ENCODE assay signal across 19 cellular contexts in the genomic region with DNA sequence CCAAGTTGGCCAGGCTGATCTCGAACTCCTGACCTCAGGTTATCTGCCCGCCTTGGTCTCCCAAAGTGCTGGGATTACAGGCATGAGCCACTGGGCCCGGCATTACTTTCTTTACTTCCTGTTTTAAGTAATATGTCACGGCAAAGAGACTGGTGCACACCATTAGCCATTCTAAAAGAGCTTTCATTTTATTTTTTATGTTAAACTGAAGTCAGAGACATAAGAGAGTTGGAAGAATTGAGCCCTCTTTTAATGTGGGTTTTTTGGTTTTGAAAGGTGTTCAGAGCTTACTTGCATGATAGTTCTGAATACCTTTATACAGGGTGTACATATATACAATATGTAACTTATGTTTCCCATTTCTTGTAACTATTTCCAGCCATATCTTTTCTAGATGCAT.
"Had no signal": no experiment of that assay in that cellular context is flagged by ENCODE, and none has a peak within 500 bp of the region (broad histone marks: within the 10 kb centered on the region; RNA-seq: fewer than 3 reads in every experiment).

No MANE protein-coding gene starts in this region.

- H3K27me3 ChIP-seq: left lung, thyroid gland, uterus had no signal

- H3K9me3 Mint-ChIP-seq: brain; naive B cell; stimulated activated memory B cell treated with anti-CD40 and anti-IgM and Interleukin-4, amounts not matched to agents 10 μg/mL and 1 μg/mL and 100 μg/mL, for 72 hours had no signal

- H3K27me3 Mint-ChIP-seq: activated CD4-positive, alpha-beta memory T cell treated with anti-CD3 and anti-CD28 coated beads, Interleukin-2, amount 10 ng/mL, durations not matched to agents 7 days and 5 days; naive B cell; stimulated activated memory B cell treated with anti-CD40 and anti-IgM and Interleukin-4, amounts not matched to agents 10 μg/mL and 1 μg/mL and 100 μg/mL, for 72 hours had no signal

- H3K4me1 ChIP-seq: left lung, thyroid gland, uterus had no signal

- H3K27ac Mint-ChIP-seq: activated CD4-positive, alpha-beta memory T cell treated with anti-CD3 and anti-CD28 coated beads, Interleukin-2, amount 10 ng/mL, durations not matched to agents 7 days and 5 days; brain; naive B cell; stimulated activated memory B cell treated with anti-CD40 and anti-IgM and Interleukin-4, amounts not matched to agents 10 μg/mL and 1 μg/mL and 100 μg/mL, for 72 hours had no signal

- DNase-seq: activated CD4-positive, alpha-beta memory T cell treated with anti-CD3 and anti-CD28 coated beads, Interleukin-2, amount 10 ng/mL, durations not matched to agents 7 days and 5 days; activated CD4-positive, CD25-positive, alpha-beta regulatory T cell treated with anti-CD3 and anti-CD28 coated beads, Interleukin-2, amount 50 U/mL, for 72 hours; activated CD8-positive, alpha-beta memory T cell treated with anti-CD3 and anti-CD28 coated beads, Interleukin-2, amount 50 U/mL, for 4 hours; activated naive CD4-positive, alpha-beta T cell treated with anti-CD3 and anti-CD28 coated beads, Interleukin-2, amount 50 U/mL, for 16 hours; central memory CD4-positive, alpha-beta T cell; foreskin fibroblast; glutamatergic neuron; hypothalamus; kidney; left lung; naive B cell; posterior cingulate gyrus; retina; stimulated activated CD4-positive, alpha-beta T cell treated with anti-CD3 and anti-CD28 coated beads, Interleukin-2, amount 100 ng/mL, for 48 hours; thyroid gland; uterus had no signal

- H3K36me3 Mint-ChIP-seq: stimulated activated memory B cell treated with anti-CD40 and anti-IgM and Interleukin-4, amounts not matched to agents 10 μg/mL and 1 μg/mL and 100 μg/mL, for 72 hours had no signal

- ATAC-seq: left lung; stimulated activated memory B cell treated with anti-CD40 and anti-IgM and Interleukin-4, amounts not matched to agents 10 μg/mL and 1 μg/mL and 100 μg/mL, for 72 hours had no signal

- H3K4me3 ChIP-seq: coronary artery, left lung, thyroid gland, uterus had no signal

- H3K4me3 Mint-ChIP-seq: activated CD4-positive, alpha-beta memory T cell treated with anti-CD3 and anti-CD28 coated beads, Interleukin-2, amount 10 ng/mL, durations not matched to agents 7 days and 5 days; brain; stimulated activated memory B cell treated with anti-CD40 and anti-IgM and Interleukin-4, amounts not matched to agents 10 μg/mL and 1 μg/mL and 100 μg/mL, for 72 hours had no signal

- H3K4me1 Mint-ChIP-seq: stimulated activated memory B cell treated with anti-CD40 and anti-IgM and Interleukin-4, amounts not matched to agents 10 μg/mL and 1 μg/mL and 100 μg/mL, for 72 hours had no signal

- H3K27ac ChIP-seq: coronary artery, left lung, thyroid gland, uterus had no signal

- H3K36me3 ChIP-seq: thyroid gland, uterus had no signal

- H3K9me3 ChIP-seq: left lung, thyroid gland, uterus had no signal
